14 cellular contexts compared by ENCODE assay signal in the genomic region with DNA sequence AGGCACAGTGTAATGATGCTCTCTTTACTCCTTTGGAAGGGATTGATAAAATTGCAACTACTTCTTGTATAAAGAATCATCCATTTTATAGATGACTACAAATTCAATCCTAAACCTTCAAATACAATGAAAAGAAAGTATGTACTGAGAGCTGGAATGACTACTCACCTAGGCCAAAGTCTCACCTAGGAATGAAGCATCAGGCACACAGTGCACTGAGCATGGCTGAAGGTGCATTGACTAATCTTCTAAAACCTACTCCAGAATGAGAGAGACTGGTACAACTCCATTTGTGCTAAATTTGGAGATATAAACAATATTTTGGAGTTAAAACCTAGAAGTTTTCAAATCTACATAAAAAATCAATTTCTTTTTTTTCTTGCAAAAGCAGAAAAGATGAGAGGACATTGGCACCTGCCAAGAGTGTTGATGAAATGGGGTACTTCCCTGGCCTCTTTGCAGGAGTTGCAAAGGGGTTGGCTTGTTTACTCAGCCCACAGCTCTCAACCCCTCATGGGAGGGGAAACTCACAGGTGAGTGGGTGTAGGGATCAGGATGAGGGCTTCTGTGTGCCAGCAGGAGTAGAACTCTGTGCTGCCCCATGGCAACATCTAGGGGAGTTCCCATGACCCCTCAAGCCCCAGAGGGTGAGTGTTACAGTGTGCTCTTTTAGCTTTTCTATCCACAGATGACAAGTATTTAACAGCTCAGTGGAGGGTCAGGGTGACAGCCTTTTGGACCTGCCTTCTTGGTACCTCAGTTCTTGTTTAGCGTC. TPM values are rescaled to one million over a fixed set of nuclear protein-coding genes. Genes with fewer than 3 reads are reported as not detected.
DNase-seq lines count a peak whose midpoint lies in the region; ATAC-seq, FAIRE-seq and TF ChIP-seq lines count a peak whose summit lies in the region.
"Had no signal": no experiment of that assay in that cellular context is flagged by ENCODE, and none has a peak within 500 bp of the region (broad histone marks: within the 10 kb centered on the region; RNA-seq: fewer than 3 reads in every experiment).

No MANE protein-coding gene starts in this region.

- H2AFZ ChIP-seq in HepG2 (ENCODE audit: low read length): no peak overlapping the region

- H3K4me2 ChIP-seq in BLaER1 (peak overlapping the region; percentile 56), HepG2 (ENCODE audit: low read depth, low read length) (no peak overlapping the region)

- ATAC-seq in GM18909 (IDR thresholded peaks at IDR 0.05; ENCODE audit: poor library complexity, unreplicated experiment) (peak; percentile 38), HepG2 (peak; percentile 41; the same call in 2 of the 3 replicates), GM21526 (IDR thresholded peaks at IDR 0.05; ENCODE audit: low FRiP score, unreplicated experiment) (no peak), GM18867 (IDR thresholded peaks at IDR 0.05; ENCODE audit: unreplicated experiment) (no peak)

- no peak for TF ChIP-seq CTCF in HepG2 (CRISPR knock-in tag; IDR thresholded peaks at IDR 0.05)
- no peak for TF ChIP-seq CTCF in MCF 10A (IDR thresholded peaks at IDR 0.05; ENCODE audit: unreplicated experiment)

- POLR2A ChIA-PET in activated CD4-positive, alpha-beta memory T cell treated with anti-CD3 and anti-CD28 coated beads for 36 hours (lab: Charles Lee): interaction anchor here (0.6 to 1.0 kb wide), 3 partner anchors 32 to 54 kb away, joined by 3 to 5 read pairs (median 4); a partner anchor contains a TSS
- POLR2A ChIA-PET in HepG2 (lab: Yijun Ruan, JAX): no interaction called here
- POLR2A ChIA-PET in MCF 10A (lab: Yijun Ruan, JAX): interaction anchor here (0.6 kb wide), 1 partner anchor 46 kb away, joined by 3 read pairs; no protein-coding TSS in a partner anchor

- H3K36me3 Mint-ChIP-seq in activated CD4-positive, alpha-beta memory T cell treated with anti-CD3 and anti-CD28 coated beads for 36 hours: peaks cover 25% of the 10 kb centered on the region
- no peaks in the 10 kb centered on the region for H3K36me3 Mint-ChIP-seq in MCF 10A (ENCODE audit: insufficient read depth, unreplicated experiment)

- H3K27ac ChIP-seq in BLaER1 (peak overlapping the region; percentile 35; the same call in 1 of the 2 replicates), HepG2 (ENCODE audit: extremely low read length, insufficient read depth, low read length) (no peak overlapping the region), caudate nucleus (ENCODE audit: low read depth, low read length) (no peak overlapping the region)
- H3K27ac ChIP-seq: HL-60, ovary had no signal

- peak overlapping the region; percentile 87 for H3K27ac Mint-ChIP-seq in activated CD4-positive, alpha-beta memory T cell treated with anti-CD3 and anti-CD28 coated beads for 36 hours
- H3K27ac Mint-ChIP-seq in MCF 10A (ENCODE audit: low read depth, unreplicated experiment): no peak overlapping the region

- no peak for FAIRE-seq in HepG2 (lab: Jason Lieb, UNC)
- FAIRE-seq: G401.6 had no signal

- 38% methylated on average over 1 of the region's 1 CpG for WGBS in HepG2 (ENCODE audit: low lambda C conversion rate)

- DNase-seq in activated CD4-positive, alpha-beta memory T cell treated with anti-CD3 and anti-CD28 coated beads for 36 hours: peak; percentile 55
- no peak for DNase-seq in HepG2 (ENCODE audit: low spot score)
- no peak for DNase-seq in MCF 10A (ENCODE audit: unreplicated experiment)
- DNase-seq in caudate nucleus (lab: John Stamatoyannopoulos, UW): no peak
- DNase-seq: AML-193, NCI-H2227 treated with DMSO at 0.1 percent for 48 hours, ovary had no signal

- no peak for TF ChIP-seq POLR2A in HepG2 (IDR thresholded peaks at IDR 0.05; ENCODE audit: insufficient read depth in 1 of 2, low read depth in 2 of 2, low read length in 2 of 2)

- in situ Hi-C loops in HepG2 (cut with HindIII; ENCODE audit: extremely low pct_ligation_motif_present, low pct_unique_long_range_greater_than_20kb): no loop called here

- peak overlapping the region; percentile 18; the same call in 1 of the 2 replicates for H3K9ac ChIP-seq in BLaER1
- H3K9ac ChIP-seq in HepG2 (ENCODE audit: insufficient read depth, low read depth, low read length): no peak overlapping the region

- H3K4me1 ChIP-seq in BLaER1: peaks cover 23% of the 10 kb centered on the region
- no peaks in the 10 kb centered on the region for H3K4me1 ChIP-seq in HepG2 (ENCODE audit: insufficient read depth, low read length)

- intact Hi-C loops in activated CD4-positive, alpha-beta memory T cell treated with anti-CD3 and anti-CD28 coated beads for 36 hours (cut with micrococcal nuclease): loop anchor here (1.0 to 10.0 kb wide), 5 partner anchors 17 to 367 kb away; a partner anchor contains a TSS
- intact Hi-C loops in HepG2 (cut with micrococcal nuclease; ENCODE audit: unreplicated experiment) (no loop called here), MCF 10A (cut with micrococcal nuclease) (no loop called here)

- no peak for TF ChIP-seq RAD21 in HepG2 (CRISPR knock-in tag; IDR thresholded peaks at IDR 0.05)

- TF ChIP-seq EP300 in HepG2 (IDR thresholded peaks at IDR 0.05; ENCODE audit: low read depth in 2 of 2, low read length in 2 of 2): no peak
- TF ChIP-seq EP300 in HepG2 (CRISPR knock-in tag; IDR thresholded peaks at IDR 0.05; ENCODE audit: borderline replicate concordance): no peak

- no peaks in the 10 kb centered on the region for H3K79me2 ChIP-seq in HepG2 (ENCODE audit: insufficient read depth, low read length)

- no peaks in the 10 kb centered on the region for H3K27me3 Mint-ChIP-seq in activated CD4-positive, alpha-beta memory T cell treated with anti-CD3 and anti-CD28 coated beads for 36 hours
- no peaks in the 10 kb centered on the region for H3K27me3 Mint-ChIP-seq in MCF 10A (ENCODE audit: insufficient read depth, unreplicated experiment)

- H3K4me3 ChIP-seq in BLaER1: no peak overlapping the region
- H3K4me3 ChIP-seq in HepG2 (replicated peaks in 1 of 3; ENCODE audit: insufficient read depth in 1 of 3, low read depth in 2 of 3, low read length in 3 of 3): no peak overlapping the region
- H3K4me3 ChIP-seq: ovary had no signal

- H3K4me1 Mint-ChIP-seq in activated CD4-positive, alpha-beta memory T cell treated with anti-CD3 and anti-CD28 coated beads for 36 hours (ENCODE audit: low read depth): peaks cover 71% of the 10 kb centered on the region
- no peaks in the 10 kb centered on the region for H3K4me1 Mint-ChIP-seq in MCF 10A (ENCODE audit: insufficient read depth, unreplicated experiment)

- H3K9me3 Mint-ChIP-seq in activated CD4-positive, alpha-beta memory T cell treated with anti-CD3 and anti-CD28 coated beads for 36 hours: peaks cover 34% of the 10 kb centered on the region
- H3K9me3 Mint-ChIP-seq in MCF 10A (ENCODE audit: unreplicated experiment): peaks cover 13% of the 10 kb centered on the region

- no TSS peak for BruUV-seq in HepG2 (replicated peaks; lab: Mats Ljungman, UMichigan)
- BruUV-seq in MCF 10A (replicated peaks; lab: Mats Ljungman, UMichigan): no TSS peak

- peak overlapping the region; percentile 66 for H3K4me3 Mint-ChIP-seq in activated CD4-positive, alpha-beta memory T cell treated with anti-CD3 and anti-CD28 coated beads for 36 hours
- H3K4me3 Mint-ChIP-seq in MCF 10A (ENCODE audit: unreplicated experiment): no peak overlapping the region

- H4K20me1 ChIP-seq in BLaER1: no peaks in the 10 kb centered on the region
- no peaks in the 10 kb centered on the region for H4K20me1 ChIP-seq in HepG2 (ENCODE audit: insufficient read depth, low read length)

- peaks cover 22% of the 10 kb centered on the region for H3K9me3 ChIP-seq in BLaER1
- no peaks in the 10 kb centered on the region for H3K9me3 ChIP-seq in HepG2 (ENCODE audit: low read length)
- H3K9me3 ChIP-seq: ovary had no signal

- H3K36me3 ChIP-seq in BLaER1: peaks cover 2% of the 10 kb centered on the region
- no peaks in the 10 kb centered on the region for H3K36me3 ChIP-seq in HepG2 (replicated peaks in 1 of 2; ENCODE audit: control insufficient read depth in 1 of 2, insufficient read depth in 2 of 2, low read length in 2 of 2)
- H3K36me3 ChIP-seq: ovary had no signal

- CTCF ChIA-PET in activated CD4-positive, alpha-beta memory T cell treated with anti-CD3 and anti-CD28 coated beads for 36 hours (lab: Charles Lee): interaction anchor here (0.6 to 1.6 kb wide), 9 partner anchors 9 to 578 kb away, joined by 3 to 5 read pairs (median 3); no protein-coding TSS in a partner anchor
- CTCF ChIA-PET in HepG2 (lab: Yijun Ruan, JAX; ENCODE audit: low intra/inter-chr PET ratio, low total read pairs): no interaction called here
- CTCF ChIA-PET in MCF 10A (lab: Yijun Ruan, JAX): interaction anchor here (0.5 to 0.6 kb wide), 2 partner anchors 28 to 67 kb away, joined by 3 read pairs; no protein-coding TSS in a partner anchor

- no peaks in the 10 kb centered on the region for H3K27me3 ChIP-seq in BLaER1
- H3K27me3 ChIP-seq in HepG2 (ENCODE audit: control insufficient read depth in 1 of 2, insufficient read depth in 2 of 2, low read length in 2 of 2): no peaks in the 10 kb centered on the region
- H3K27me3 ChIP-seq: ovary had no signal

RNA-seq across cellular contexts. Expression of a gene that starts 31.3 kb away (rescaled TPM):
- total RNA-seq in activated CD4-positive, alpha-beta memory T cell treated with anti-CD3 and anti-CD28 coated beads for 36 hours: 1 to 10 TPM; 6.5 to 7.4 TPM
- total RNA-seq in HepG2 (2016; rRNA removed; fragmentation: Illumina TruSeq; extraction: Trizol) (not detected in 2 replicates), MCF 10A (2022) (not detected in 2 replicates)
- total RNA-seq in HepG2 (2016; cell fraction: cytosol; rRNA removed; fragmentation: Illumina TruSeq; extraction: Trizol; ENCODE audit: low read depth): not detected in 2 replicates
- not detected in 2 replicates for total RNA-seq in HepG2 (2016; cell fraction: insoluble cytoplasmic fraction; rRNA removed; fragmentation: Illumina TruSeq; extraction: Trizol)
- not detected in 2 replicates for total RNA-seq in HepG2 (2016; cell fraction: membrane; rRNA removed; fragmentation: Illumina TruSeq; extraction: Trizol)
- total RNA-seq in HepG2 (2016; cell fraction: nucleus; rRNA removed; fragmentation: Illumina TruSeq; extraction: Trizol): not detected in 2 replicates
- not detected in 2 replicates for polyA plus RNA-seq in HepG2 (2011; rRNA removed)
- polyA plus RNA-seq in HepG2 (2011; cell fraction: cytosol; rRNA removed): not detected in 2 replicates
- polyA plus RNA-seq in HepG2 (2011; cell fraction: nucleus; rRNA removed): not detected in 2 replicates
- polyA plus RNA-seq in HepG2 (2012): not detected in 2 replicates
- not detected in 2 replicates for polyA plus RNA-seq in HepG2 (2016; cell fraction: cytosol; fragmentation: Illumina TruSeq; extraction: Trizol; ENCODE audit: low read depth)
- not detected in 2 replicates for polyA plus RNA-seq in HepG2 (2016; cell fraction: insoluble cytoplasmic fraction; fragmentation: Illumina TruSeq; extraction: Trizol; ENCODE audit: low read depth)
- not detected in 2 replicates for polyA plus RNA-seq in HepG2 (2016; cell fraction: membrane; fragmentation: Illumina TruSeq; extraction: Trizol; ENCODE audit: low read depth)
- not detected in 2 replicates for polyA plus RNA-seq in HepG2 (2016; cell fraction: nucleus; fragmentation: Illumina TruSeq; extraction: Trizol; ENCODE audit: insufficient read depth, low read depth)
- polyA minus RNA-seq in HepG2 (2011; rRNA and poly(A)+ RNA removed; ENCODE audit: low replicate concordance): not detected in 2 replicates
- polyA minus RNA-seq in HepG2 (2011; cell fraction: cytosol; rRNA and poly(A)+ RNA removed): not detected in 2 replicates
- polyA minus RNA-seq in HepG2 (2011; cell fraction: nucleus; rRNA and poly(A)+ RNA removed): not detected in 2 replicates
- total RNA-seq: lung microvascular endothelial cell had no signal

RNA-seq across cellular contexts. Expression of a gene that starts 32.1 kb away (rescaled TPM):
- 100 to 1,000 TPM; 191 to 199 TPM for total RNA-seq in activated CD4-positive, alpha-beta memory T cell treated with anti-CD3 and anti-CD28 coated beads for 36 hours
- total RNA-seq in HepG2 (2016; rRNA removed; fragmentation: Illumina TruSeq; extraction: Trizol) (0.69 and 2.5 TPM in 2 replicates), MCF 10A (2022) (5.1 and 6.7 TPM in 2 replicates)
- total RNA-seq in HepG2 (2016; cell fraction: cytosol; rRNA removed; fragmentation: Illumina TruSeq; extraction: Trizol; ENCODE audit: low read depth): 4.0 TPM in 2 replicates
- 0.18 and 2.5 TPM in 2 replicates for total RNA-seq in HepG2 (2016; cell fraction: insoluble cytoplasmic fraction; rRNA removed; fragmentation: Illumina TruSeq; extraction: Trizol)
- 0.87 and 2.4 TPM in 2 replicates for total RNA-seq in HepG2 (2016; cell fraction: membrane; rRNA removed; fragmentation: Illumina TruSeq; extraction: Trizol)
- 7.5 and 7.7 TPM in 2 replicates for total RNA-seq in HepG2 (2016; cell fraction: nucleus; rRNA removed; fragmentation: Illumina TruSeq; extraction: Trizol)
- polyA plus RNA-seq in HepG2 (2011; rRNA removed): 7.7 and 8.6 TPM in 2 replicates
- polyA plus RNA-seq in HepG2 (2011; cell fraction: cytosol; rRNA removed): 0.85 and 3.0 TPM in 2 replicates
- 30.5 and 31.4 TPM in 2 replicates for polyA plus RNA-seq in HepG2 (2011; cell fraction: nucleus; rRNA removed)
- polyA plus RNA-seq in HepG2 (2012): 5.3 and 5.9 TPM in 2 replicates
- polyA plus RNA-seq in HepG2 (2016; cell fraction: cytosol; fragmentation: Illumina TruSeq; extraction: Trizol; ENCODE audit: low read depth): 0.26 and 0.28 TPM in 2 replicates
- 0.49 and 1.2 TPM in 2 replicates for polyA plus RNA-seq in HepG2 (2016; cell fraction: insoluble cytoplasmic fraction; fragmentation: Illumina TruSeq; extraction: Trizol; ENCODE audit: low read depth)
- polyA plus RNA-seq in HepG2 (2016; cell fraction: membrane; fragmentation: Illumina TruSeq; extraction: Trizol; ENCODE audit: low read depth): 0.22 and 0.38 TPM in 2 replicates
- polyA plus RNA-seq in HepG2 (2016; cell fraction: nucleus; fragmentation: Illumina TruSeq; extraction: Trizol; ENCODE audit: insufficient read depth, low read depth): 19.9 and 22.7 TPM in 2 replicates
- polyA minus RNA-seq in HepG2 (2011; rRNA and poly(A)+ RNA removed; ENCODE audit: low replicate concordance): 0.42 and 2.6 TPM in 2 replicates
- 0.26 and 2.0 TPM in 2 replicates for polyA minus RNA-seq in HepG2 (2011; cell fraction: cytosol; rRNA and poly(A)+ RNA removed)
- 26.3 and 30.8 TPM in 2 replicates for polyA minus RNA-seq in HepG2 (2011; cell fraction: nucleus; rRNA and poly(A)+ RNA removed)

RNA-seq across cellular contexts. Expression of a gene that starts 59.1 kb away (rescaled TPM):
- total RNA-seq in activated CD4-positive, alpha-beta memory T cell treated with anti-CD3 and anti-CD28 coated beads for 36 hours: 100 to 1,000 TPM; 118 to 120 TPM
- total RNA-seq in HepG2 (2016; rRNA removed; fragmentation: Illumina TruSeq; extraction: Trizol) (not detected in 2 replicates), MCF 10A (2022) (not detected in 2 replicates)
- total RNA-seq in HepG2 (2016; cell fraction: cytosol; rRNA removed; fragmentation: Illumina TruSeq; extraction: Trizol; ENCODE audit: low read depth): not detected in 2 replicates
- not detected in 2 replicates for total RNA-seq in HepG2 (2016; cell fraction: insoluble cytoplasmic fraction; rRNA removed; fragmentation: Illumina TruSeq; extraction: Trizol)
- not detected in 2 replicates for total RNA-seq in HepG2 (2016; cell fraction: membrane; rRNA removed; fragmentation: Illumina TruSeq; extraction: Trizol)
- not detected in 2 replicates for total RNA-seq in HepG2 (2016; cell fraction: nucleus; rRNA removed; fragmentation: Illumina TruSeq; extraction: Trizol)
- polyA plus RNA-seq in HepG2 (2011; rRNA removed): not detected in 2 replicates
- not detected in 2 replicates for polyA plus RNA-seq in HepG2 (2011; cell fraction: cytosol; rRNA removed)
- polyA plus RNA-seq in HepG2 (2011; cell fraction: nucleus; rRNA removed): not detected in 2 replicates
- polyA plus RNA-seq in HepG2 (2012): not detected in 2 replicates
- polyA plus RNA-seq in HepG2 (2016; cell fraction: cytosol; fragmentation: Illumina TruSeq; extraction: Trizol; ENCODE audit: low read depth): not detected in 2 replicates
- polyA plus RNA-seq in HepG2 (2016; cell fraction: insoluble cytoplasmic fraction; fragmentation: Illumina TruSeq; extraction: Trizol; ENCODE audit: low read depth): not detected in 2 replicates
- polyA plus RNA-seq in HepG2 (2016; cell fraction: membrane; fragmentation: Illumina TruSeq; extraction: Trizol; ENCODE audit: low read depth): not detected in 2 replicates
- polyA plus RNA-seq in HepG2 (2016; cell fraction: nucleus; fragmentation: Illumina TruSeq; extraction: Trizol; ENCODE audit: insufficient read depth, low read depth): not detected in 2 replicates
- polyA minus RNA-seq in HepG2 (2011; rRNA and poly(A)+ RNA removed; ENCODE audit: low replicate concordance): not detected in 2 replicates
- not detected in 2 replicates for polyA minus RNA-seq in HepG2 (2011; cell fraction: cytosol; rRNA and poly(A)+ RNA removed)
- not detected in 2 replicates for polyA minus RNA-seq in HepG2 (2011; cell fraction: nucleus; rRNA and poly(A)+ RNA removed)

Comparison
In these comparisons a context has a peak if more than half of its experiments do, and no peak if none do; other contexts are left out.
1. ATAC-seq: peak in GM18909 (single experiment) and HepG2 (single experiment); none in GM21526 (single experiment) and GM18867 (single experiment).
2. RNA of a gene that starts 32.1 kb away (total RNA-seq): 191 to 199 TPM in activated CD4-positive, alpha-beta memory T cell treated with anti-CD3 and anti-CD28 coated beads for 36 hours; 5.1 to 6.7 TPM in MCF 10A and 0.18 to 7.7 TPM in HepG2; every median in the first group is over 10 times any median in the second.
3. RNA of a gene that starts 59.1 kb away (total RNA-seq): 118 to 120 TPM in activated CD4-positive, alpha-beta memory T cell treated with anti-CD3 and anti-CD28 coated beads for 36 hours; not detected in HepG2 and not detected in MCF 10A; every median in the first group is over 100 times any median in the second.